Comparison of ENCODE assay signal across 1 cellular context in the genomic region with DNA sequence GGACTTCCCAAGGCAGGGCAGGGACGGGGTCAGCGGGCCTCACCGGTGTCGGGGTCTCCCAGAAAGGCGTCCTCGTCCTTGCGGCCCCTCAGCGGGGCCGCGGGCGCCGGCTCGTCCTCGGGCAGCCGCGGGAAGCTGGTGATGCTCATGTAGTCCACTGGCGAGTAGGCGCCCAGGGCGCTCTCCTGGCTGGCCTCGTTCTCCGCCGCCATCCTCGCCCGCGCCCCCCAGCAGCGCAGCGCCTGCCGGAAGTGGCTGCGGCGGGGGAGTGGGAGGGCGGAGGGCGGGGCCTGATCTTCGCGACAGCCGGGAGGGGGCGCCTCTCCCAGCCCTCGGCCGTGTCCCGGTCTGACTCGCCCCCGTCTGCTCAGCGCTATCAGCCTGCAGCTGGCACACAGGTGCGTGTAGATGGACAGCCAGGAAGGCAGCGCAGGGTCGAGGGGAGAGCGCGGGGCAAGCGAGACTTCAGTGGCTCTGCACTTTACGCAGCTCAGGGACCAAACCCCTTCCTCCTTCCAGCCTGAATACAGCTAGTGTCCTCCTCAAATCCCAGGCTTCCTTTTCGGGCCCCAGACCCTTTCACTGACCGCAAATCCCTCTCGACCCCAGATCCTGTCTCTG.
TF ChIP-seq lines count a peak whose summit lies in the region.

A gene with protein sequence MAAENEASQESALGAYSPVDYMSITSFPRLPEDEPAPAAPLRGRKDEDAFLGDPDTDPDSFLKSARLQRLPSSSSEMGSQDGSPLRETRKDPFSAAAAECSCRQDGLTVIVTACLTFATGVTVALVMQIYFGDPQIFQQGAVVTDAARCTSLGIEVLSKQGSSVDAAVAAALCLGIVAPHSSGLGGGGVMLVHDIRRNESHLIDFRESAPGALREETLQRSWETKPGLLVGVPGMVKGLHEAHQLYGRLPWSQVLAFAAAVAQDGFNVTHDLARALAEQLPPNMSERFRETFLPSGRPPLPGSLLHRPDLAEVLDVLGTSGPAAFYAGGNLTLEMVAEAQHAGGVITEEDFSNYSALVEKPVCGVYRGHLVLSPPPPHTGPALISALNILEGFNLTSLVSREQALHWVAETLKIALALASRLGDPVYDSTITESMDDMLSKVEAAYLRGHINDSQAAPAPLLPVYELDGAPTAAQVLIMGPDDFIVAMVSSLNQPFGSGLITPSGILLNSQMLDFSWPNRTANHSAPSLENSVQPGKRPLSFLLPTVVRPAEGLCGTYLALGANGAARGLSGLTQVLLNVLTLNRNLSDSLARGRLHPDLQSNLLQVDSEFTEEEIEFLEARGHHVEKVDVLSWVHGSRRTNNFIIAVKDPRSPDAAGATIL (minus strand): TSS at position 253 of the 621 bp plus-strand sequence. CDS start 41 bp downstream, at position 212.

TF ChIP-seq in K562, 482 proteins besides CTCF, POLR2A, EP300 and RAD21 (continued from another document and continues in another):
- TF ChIP-seq ZNF707 (CRISPR knock-in tag; conservative IDR thresholded peaks at IDR 0.05) (no peak), MCM2 (IDR thresholded peaks at IDR 0.05; ENCODE audit: low read depth) (no peak), GATAD2B (IDR thresholded peaks at IDR 0.05; ENCODE audit: borderline replicate concordance) (no peak; the same call in 1 of the 2 replicates), RBM34 (IDR thresholded peaks at IDR 0.05; ENCODE audit: borderline replicate concordance, insufficient read depth, low read length) (no peak), UBTF (IDR thresholded peaks at IDR 0.05; ENCODE audit: borderline replicate concordance in 1 of 2, low read depth in 2 of 2, low read length in 2 of 2) (no peak), PCBP1 (IDR thresholded peaks at IDR 0.05; ENCODE audit: low read depth, low read length, poor library complexity, severe bottlenecking) (peak; percentile 35), CBFA2T3 (IDR thresholded peaks at IDR 0.05) (peak; percentile 78), ZBTB26 (CRISPR knock-in tag; IDR thresholded peaks at IDR 0.05) (no peak), ZNF398 (CRISPR knock-in tag; IDR thresholded peaks at IDR 0.05) (no peak), E2F5 (CRISPR knock-in tag; IDR thresholded peaks at IDR 0.05) (no peak), ZNF445 (CRISPR knock-in tag; IDR thresholded peaks at IDR 0.05; ENCODE audit: low read depth) (no peak), SLC30A9 (CRISPR knock-in tag; IDR thresholded peaks at IDR 0.05) (no peak), IRF2 (CRISPR knock-in tag; IDR thresholded peaks at IDR 0.05) (no peak), ZFX (CRISPR knock-in tag; IDR thresholded peaks at IDR 0.05) (peak; percentile 65), ZC3H4 (CRISPR knock-in tag; IDR thresholded peaks at IDR 0.05; ENCODE audit: borderline replicate concordance) (no peak), KDM1A (IDR thresholded peaks at IDR 0.05) (no peak; a peak in 1 of 4 replicates), KLF13 (tag; IDR thresholded peaks at IDR 0.05; ENCODE audit: borderline replicate concordance, low read depth) (peak; percentile 27; the same call in 1 of the 2 replicates), FIP1L1 (IDR thresholded peaks at IDR 0.05; ENCODE audit: low read depth, low read length, poor library complexity, severe bottlenecking) (peak; percentile 68), ARID4B (CRISPR knock-in tag; IDR thresholded peaks at IDR 0.05) (no peak), ZNF133 (CRISPR knock-in tag; IDR thresholded peaks at IDR 0.05) (no peak), SMAD4 (CRISPR knock-in tag; conservative IDR thresholded peaks at IDR 0.05) (peak; percentile 85), PTRF (tag; IDR thresholded peaks at IDR 0.05) (no peak), L3MBTL2 (IDR thresholded peaks at IDR 0.05) (peak; percentile 82), ZNF217 (CRISPR knock-in tag; IDR thresholded peaks at IDR 0.05) (no peak), ZNF124 (CRISPR knock-in tag; IDR thresholded peaks at IDR 0.05) (no peak), SMARCA5 (IDR thresholded peaks at IDR 0.05) (no peak), NCOA1 (IDR thresholded peaks at IDR 0.05; ENCODE audit: low read depth) (no peak; the same call in 1 of the 2 replicates), HMG20A (CRISPR knock-in tag; conservative IDR thresholded peaks at IDR 0.05) (no peak), PCBP2 (IDR thresholded peaks at IDR 0.05; ENCODE audit: low read depth, low read length, poor library complexity, severe bottlenecking) (no peak), ESRRA (IDR thresholded peaks at IDR 0.05; ENCODE audit: borderline replicate concordance, low read depth) (peak; percentile 50), RBM22 (IDR thresholded peaks at IDR 0.05; ENCODE audit: low read depth, low read length, poor library complexity, severe bottlenecking) (no peak), ZFPM2 (CRISPR knock-in tag; IDR thresholded peaks at IDR 0.05) (no peak), STAG1 (CRISPR knock-in tag; IDR thresholded peaks at IDR 0.05; ENCODE audit: borderline replicate concordance) (no peak; the same call in 1 of the 2 replicates), CHD1 (IDR thresholded peaks at IDR 0.05; ENCODE audit: low read length) (peak; percentile 31), CBX2 (IDR thresholded peaks at IDR 0.05; ENCODE audit: insufficient read depth, low read length, poor library complexity, severe bottlenecking) (no peak), ARID2 (IDR thresholded peaks at IDR 0.05) (no peak), GTF2A2 (tag; IDR thresholded peaks at IDR 0.05) (no peak)
- TF ChIP-seq, protein P1, sequence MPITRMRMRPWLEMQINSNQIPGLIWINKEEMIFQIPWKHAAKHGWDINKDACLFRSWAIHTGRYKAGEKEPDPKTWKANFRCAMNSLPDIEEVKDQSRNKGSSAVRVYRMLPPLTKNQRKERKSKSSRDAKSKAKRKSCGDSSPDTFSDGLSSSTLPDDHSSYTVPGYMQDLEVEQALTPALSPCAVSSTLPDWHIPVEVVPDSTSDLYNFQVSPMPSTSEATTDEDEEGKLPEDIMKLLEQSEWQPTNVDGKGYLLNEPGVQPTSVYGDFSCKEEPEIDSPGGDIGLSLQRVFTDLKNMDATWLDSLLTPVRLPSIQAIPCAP (CRISPR knock-in tag; IDR thresholded peaks at IDR 0.05; ENCODE audit: borderline replicate concordance), result no peak
- TF ChIP-seq, protein P2, sequence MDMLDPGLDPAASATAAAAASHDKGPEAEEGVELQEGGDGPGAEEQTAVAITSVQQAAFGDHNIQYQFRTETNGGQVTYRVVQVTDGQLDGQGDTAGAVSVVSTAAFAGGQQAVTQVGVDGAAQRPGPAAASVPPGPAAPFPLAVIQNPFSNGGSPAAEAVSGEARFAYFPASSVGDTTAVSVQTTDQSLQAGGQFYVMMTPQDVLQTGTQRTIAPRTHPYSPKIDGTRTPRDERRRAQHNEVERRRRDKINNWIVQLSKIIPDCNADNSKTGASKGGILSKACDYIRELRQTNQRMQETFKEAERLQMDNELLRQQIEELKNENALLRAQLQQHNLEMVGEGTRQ (CRISPR knock-in tag; IDR thresholded peaks at IDR 0.05), result no peak
- TF ChIP-seq, protein P3, sequence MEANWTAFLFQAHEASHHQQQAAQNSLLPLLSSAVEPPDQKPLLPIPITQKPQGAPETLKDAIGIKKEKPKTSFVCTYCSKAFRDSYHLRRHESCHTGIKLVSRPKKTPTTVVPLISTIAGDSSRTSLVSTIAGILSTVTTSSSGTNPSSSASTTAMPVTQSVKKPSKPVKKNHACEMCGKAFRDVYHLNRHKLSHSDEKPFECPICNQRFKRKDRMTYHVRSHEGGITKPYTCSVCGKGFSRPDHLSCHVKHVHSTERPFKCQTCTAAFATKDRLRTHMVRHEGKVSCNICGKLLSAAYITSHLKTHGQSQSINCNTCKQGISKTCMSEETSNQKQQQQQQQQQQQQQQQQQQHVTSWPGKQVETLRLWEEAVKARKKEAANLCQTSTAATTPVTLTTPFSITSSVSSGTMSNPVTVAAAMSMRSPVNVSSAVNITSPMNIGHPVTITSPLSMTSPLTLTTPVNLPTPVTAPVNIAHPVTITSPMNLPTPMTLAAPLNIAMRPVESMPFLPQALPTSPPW (CRISPR knock-in tag; IDR thresholded peaks at IDR 0.05), result peak; percentile 92
- TF ChIP-seq, protein P4, sequence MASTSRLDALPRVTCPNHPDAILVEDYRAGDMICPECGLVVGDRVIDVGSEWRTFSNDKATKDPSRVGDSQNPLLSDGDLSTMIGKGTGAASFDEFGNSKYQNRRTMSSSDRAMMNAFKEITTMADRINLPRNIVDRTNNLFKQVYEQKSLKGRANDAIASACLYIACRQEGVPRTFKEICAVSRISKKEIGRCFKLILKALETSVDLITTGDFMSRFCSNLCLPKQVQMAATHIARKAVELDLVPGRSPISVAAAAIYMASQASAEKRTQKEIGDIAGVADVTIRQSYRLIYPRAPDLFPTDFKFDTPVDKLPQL (IDR thresholded peaks at IDR 0.05; ENCODE audit: extremely low read depth, insufficient read length), result no peak
- TF ChIP-seq, protein P5, sequence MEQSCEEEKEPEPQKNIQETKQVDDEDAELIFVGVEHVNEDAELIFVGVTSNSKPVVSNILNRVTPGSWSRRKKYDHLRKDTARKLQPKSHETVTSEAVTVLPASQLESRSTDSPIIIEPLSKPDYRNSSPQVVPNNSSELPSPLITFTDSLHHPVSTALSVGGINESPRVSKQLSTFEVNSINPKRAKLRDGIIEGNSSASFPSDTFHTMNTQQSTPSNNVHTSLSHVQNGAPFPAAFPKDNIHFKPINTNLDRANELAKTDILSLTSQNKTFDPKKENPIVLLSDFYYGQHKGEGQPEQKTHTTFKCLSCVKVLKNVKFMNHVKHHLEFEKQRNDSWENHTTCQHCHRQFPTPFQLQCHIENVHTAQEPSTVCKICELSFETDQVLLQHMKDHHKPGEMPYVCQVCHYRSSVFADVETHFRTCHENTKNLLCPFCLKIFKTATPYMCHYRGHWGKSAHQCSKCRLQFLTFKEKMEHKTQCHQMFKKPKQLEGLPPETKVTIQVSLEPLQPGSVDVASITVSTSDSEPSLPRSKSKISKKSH (CRISPR knock-in tag; IDR thresholded peaks at IDR 0.05), result no peak
